ENCODE assay signal across 9 cellular contexts in the genomic region with DNA sequence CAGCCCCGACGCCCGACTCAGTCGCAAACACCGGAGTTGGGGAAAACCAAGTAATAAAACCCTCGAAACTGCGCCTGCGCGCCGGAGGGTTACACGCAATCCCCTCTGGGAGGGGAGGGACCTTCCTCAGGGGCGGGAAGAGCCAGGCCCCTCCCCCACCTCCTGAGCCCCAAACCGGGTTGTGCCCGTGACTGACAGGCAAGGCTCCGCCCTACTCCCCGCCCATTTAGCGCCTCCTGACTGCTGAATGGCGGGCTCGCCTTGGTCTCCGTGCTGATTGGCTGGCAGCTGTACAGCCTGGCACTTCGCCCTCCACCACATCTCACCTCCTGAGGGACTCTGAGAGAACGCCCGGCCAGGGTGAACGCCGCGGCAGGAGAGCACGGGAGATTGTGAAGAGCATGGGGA. TPM values are rescaled to one million over a fixed set of nuclear protein-coding genes. Genes with fewer than 3 reads are reported as not detected.
DNase-seq lines count a peak whose midpoint lies in the region; ATAC-seq and TF ChIP-seq lines count a peak whose summit lies in the region.
"Had no signal": no experiment of that assay in that cellular context is flagged by ENCODE, and none has a peak within 500 bp of the region (broad histone marks: within the 10 kb centered on the region; RNA-seq: fewer than 3 reads in every experiment).

A gene (plus strand): TSS at position 332 of the 408 bp plus-strand sequence. CDS start 1,425 bp downstream, outside the sequence.

- peak; percentile 16 for DNase-seq in G401 (ENCODE audit: low spot score)
- peak; percentile 55 for DNase-seq in NCI-H2107 treated with DMSO at 0.1 percent for 48 hours (lab: John Stamatoyannopoulos, UW; ENCODE audit: unreplicated experiment)
- peak in 6 of 10 donors; percentile 6 to 48 (median 29) for DNase-seq in dorsolateral prefrontal cortex
- no peak for DNase-seq in activated naive CD4-positive, alpha-beta T cell treated with Interleukin-2 at 50 U/mL for 16 hours
- no peak for DNase-seq in RWPE1 (ENCODE audit: low spot score)
- DNase-seq in effector CD4-positive, alpha-beta T cell = no peak

- no peaks in the 10 kb centered on the region for H3K4me1 Mint-ChIP-seq in nephron

- ATAC-seq in GM19395 (IDR thresholded peaks at IDR 0.05; ENCODE audit: unreplicated experiment) = no peak

- H3K9me3 Mint-ChIP-seq in nephron = peaks cover 13% of the 10 kb centered on the region

- CTCF ChIA-PET in RWPE1 (lab: Yijun Ruan, JAX) = interaction anchor here (0.6 kb wide), 1 partner anchor 384 kb away, joined by 3 read pairs; no protein-coding TSS in a partner anchor

- H3K4me3 ChIP-seq in dorsolateral prefrontal cortex = peak within 1 kb of the TSS in 27 of 59 donors; percentile 1 to 49 (median 27)

- peak within 1 kb of the TSS in 2 of 3 experiments; percentile 17 to 29 for H3K4me3 Mint-ChIP-seq in nephron

- no peaks in the 10 kb centered on the region for H3K36me3 Mint-ChIP-seq in nephron (ENCODE audit: low read depth)

- POLR2A ChIA-PET in RWPE1 (lab: Yijun Ruan, JAX; ENCODE audit: low non-redundant PET) = no interaction called here

- H3K27me3 Mint-ChIP-seq in nephron (ENCODE audit: low read depth) = peaks cover 13% of the 10 kb centered on the region

- TF ChIP-seq CTCF in dorsolateral prefrontal cortex (IDR thresholded peaks at IDR 0.05 in 54 of 56, conservative IDR thresholded peaks at IDR 0.05 in 2 of 56; ENCODE audit: low read depth in 1 of 56, partially characterized antibody in 56 of 56) = no peak
- TF ChIP-seq CTCF in nephron (IDR thresholded peaks at IDR 0.05; ENCODE audit: unreplicated experiment in 3 of 3) = no peak
- TF ChIP-seq CTCF in RWPE1 (conservative IDR thresholded peaks at IDR 0.05; ENCODE audit: low read depth) = no peak

- intact Hi-C loops in dorsolateral prefrontal cortex (cut with DNase I) = no loop called here

- H3K27ac Mint-ChIP-seq in nephron = peak within 1 kb of the TSS in 1 of 3 experiments; percentile 43

- no peaks in the 10 kb centered on the region for H3K27me3 ChIP-seq in dorsolateral prefrontal cortex

- in situ Hi-C loops in G401 (cut with HindIII; ENCODE audit: low sequenced_read_pairs) = no loop called here

- peak within 1 kb of the TSS in 1 of 59 donors; percentile 21 for H3K27ac ChIP-seq in dorsolateral prefrontal cortex
- H3K27ac ChIP-seq in RWPE1 = no peak within 1 kb of the TSS

RNA-seq across cellular contexts. Expression of the gene that starts here (rescaled TPM):
- total RNA-seq in G401 (2014; rRNA removed; shearing (Covaris generic)) = not detected in 2 replicates
- total RNA-seq in dorsolateral prefrontal cortex = not detected
- total RNA-seq: temporal lobe had no signal

Comparison
In these comparisons a context has a peak if more than half of its experiments do, and no peak if none do; other contexts are left out.
1. Peak in DNase-seq in G401; RNA of the gene not detected or under 1 TPM.
2. Peak in DNase-seq in dorsolateral prefrontal cortex; RNA of the gene not detected or under 1 TPM.